In the genomic region with DNA sequence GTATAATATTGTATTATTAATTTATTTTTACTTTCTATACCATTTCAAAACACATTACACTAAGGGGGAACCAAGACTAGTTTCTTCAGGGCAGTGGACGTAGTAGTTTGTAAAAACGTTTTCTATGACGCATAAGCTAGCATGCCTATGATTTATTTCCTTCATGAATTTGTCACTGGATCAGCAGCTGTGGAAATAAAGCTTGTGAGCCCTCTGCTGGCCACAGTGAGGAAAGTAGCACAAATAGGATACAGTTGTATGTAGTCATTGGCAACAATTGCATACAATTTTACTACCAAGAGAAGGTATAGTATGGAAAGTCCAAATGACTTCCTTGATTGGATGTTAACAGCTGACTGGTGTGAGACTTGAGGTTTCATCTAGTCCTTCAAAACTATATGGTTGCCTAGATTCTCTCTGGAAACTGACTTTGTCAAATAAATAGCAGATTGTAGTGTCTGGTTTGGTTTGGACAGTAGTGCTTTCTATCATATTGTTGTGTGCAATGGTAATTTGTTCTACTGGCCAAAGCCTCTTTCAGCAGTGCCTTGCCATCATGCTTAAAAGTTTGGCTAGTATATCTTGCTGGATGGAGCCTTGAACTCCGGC, we compare ENCODE assay signal across 2 cellular contexts.
TF ChIP-seq lines count a peak whose summit lies in the region.

No MANE protein-coding gene starts in this region.

TF ChIP-seq in HCT116, 20 proteins besides CTCF, POLR2A, EP300 and RAD21:
- TF ChIP-seq SP1 (IDR thresholded peaks at IDR 0.05; ENCODE audit: low read depth) (no peak), EZH2phosphoT487 (IDR thresholded peaks at IDR 0.05; ENCODE audit: borderline replicate concordance) (no peak), SRF (IDR thresholded peaks at IDR 0.05; ENCODE audit: low read depth) (no peak), FOSL1 (IDR thresholded peaks at IDR 0.05; ENCODE audit: low read depth) (no peak), CBX3 (IDR thresholded peaks at IDR 0.05; ENCODE audit: low read depth) (no peak), EGR1 (IDR thresholded peaks at IDR 0.05; ENCODE audit: low read depth) (no peak), SIN3A (IDR thresholded peaks at IDR 0.05; ENCODE audit: low read depth) (no peak)
- TF ChIP-seq, protein P1, sequence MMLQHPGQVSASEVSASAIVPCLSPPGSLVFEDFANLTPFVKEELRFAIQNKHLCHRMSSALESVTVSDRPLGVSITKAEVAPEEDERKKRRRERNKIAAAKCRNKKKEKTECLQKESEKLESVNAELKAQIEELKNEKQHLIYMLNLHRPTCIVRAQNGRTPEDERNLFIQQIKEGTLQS (IDR thresholded peaks at IDR 0.05) = no peak

TF ChIP-seq in HepG2, 621 proteins besides CTCF, POLR2A, EP300 and RAD21:
- TF ChIP-seq ZSCAN21 (CRISPR knock-in tag; IDR thresholded peaks at IDR 0.05; ENCODE audit: borderline replicate concordance) (no peak), PHF20 (CRISPR knock-in tag; IDR thresholded peaks at IDR 0.05) (no peak), CREB1 (IDR thresholded peaks at IDR 0.05) (0 out of 2 replicates have a peak, but pooled peaks have one; percentile 32), CREB1 (CRISPR knock-in tag; IDR thresholded peaks at IDR 0.05) (no peak), SMC3 (IDR thresholded peaks at IDR 0.05; ENCODE audit: low read length) (peak; percentile 83), ELF3 (CRISPR knock-in tag; IDR thresholded peaks at IDR 0.05) (0 out of 2 replicates have a peak, but pooled peaks have one; percentile 23), MIXL1 (CRISPR knock-in tag; IDR thresholded peaks at IDR 0.05) (0 out of 2 replicates have a peak, but pooled peaks have one; percentile 21), RFX3 (CRISPR knock-in tag; IDR thresholded peaks at IDR 0.05) (0 out of 2 replicates have a peak, but pooled peaks have one; percentile 20), KDM1A (CRISPR knock-in tag; IDR thresholded peaks at IDR 0.05) (no peak), THAP11 (CRISPR knock-in tag; IDR thresholded peaks at IDR 0.05) (0 out of 2 replicates have a peak, but pooled peaks have one; percentile 27), STAG1 (CRISPR knock-in tag; IDR thresholded peaks at IDR 0.05) (peak; percentile 82), GABPA (IDR thresholded peaks at IDR 0.05; ENCODE audit: low read depth, low read length) (no peak), GABPA (CRISPR knock-in tag; IDR thresholded peaks at IDR 0.05; ENCODE audit: low read depth) (0 out of 2 replicates have a peak, but pooled peaks have one; percentile 41), GATAD1 (CRISPR knock-in tag; IDR thresholded peaks at IDR 0.05) (0 out of 2 replicates have a peak, but pooled peaks have one; percentile 15), SCMH1 (CRISPR knock-in tag; IDR thresholded peaks at IDR 0.05; ENCODE audit: borderline replicate concordance) (no peak)
- TF ChIP-seq, protein P2, sequence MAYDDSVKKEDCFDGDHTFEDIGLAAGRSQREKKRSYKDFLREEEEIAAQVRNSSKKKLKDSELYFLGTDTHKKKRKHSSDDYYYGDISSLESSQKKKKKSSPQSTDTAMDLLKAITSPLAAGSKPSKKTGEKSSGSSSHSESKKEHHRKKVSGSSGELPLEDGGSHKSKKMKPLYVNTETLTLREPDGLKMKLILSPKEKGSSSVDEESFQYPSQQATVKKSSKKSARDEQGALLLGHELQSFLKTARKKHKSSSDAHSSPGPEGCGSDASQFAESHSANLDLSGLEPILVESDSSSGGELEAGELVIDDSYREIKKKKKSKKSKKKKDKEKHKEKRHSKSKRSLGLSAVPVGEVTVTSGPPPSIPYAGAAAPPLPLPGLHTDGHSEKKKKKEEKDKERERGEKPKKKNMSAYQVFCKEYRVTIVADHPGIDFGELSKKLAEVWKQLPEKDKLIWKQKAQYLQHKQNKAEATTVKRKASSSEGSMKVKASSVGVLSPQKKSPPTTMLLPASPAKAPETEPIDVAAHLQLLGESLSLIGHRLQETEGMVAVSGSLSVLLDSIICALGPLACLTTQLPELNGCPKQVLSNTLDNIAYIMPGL (CRISPR knock-in tag; IDR thresholded peaks at IDR 0.05; ENCODE audit: borderline replicate concordance in 1 of 2, low read depth in 1 of 2) = peak; percentile 29 to 40; a peak in 1 of 4 replicates
- TF ChIP-seq, protein P3, sequence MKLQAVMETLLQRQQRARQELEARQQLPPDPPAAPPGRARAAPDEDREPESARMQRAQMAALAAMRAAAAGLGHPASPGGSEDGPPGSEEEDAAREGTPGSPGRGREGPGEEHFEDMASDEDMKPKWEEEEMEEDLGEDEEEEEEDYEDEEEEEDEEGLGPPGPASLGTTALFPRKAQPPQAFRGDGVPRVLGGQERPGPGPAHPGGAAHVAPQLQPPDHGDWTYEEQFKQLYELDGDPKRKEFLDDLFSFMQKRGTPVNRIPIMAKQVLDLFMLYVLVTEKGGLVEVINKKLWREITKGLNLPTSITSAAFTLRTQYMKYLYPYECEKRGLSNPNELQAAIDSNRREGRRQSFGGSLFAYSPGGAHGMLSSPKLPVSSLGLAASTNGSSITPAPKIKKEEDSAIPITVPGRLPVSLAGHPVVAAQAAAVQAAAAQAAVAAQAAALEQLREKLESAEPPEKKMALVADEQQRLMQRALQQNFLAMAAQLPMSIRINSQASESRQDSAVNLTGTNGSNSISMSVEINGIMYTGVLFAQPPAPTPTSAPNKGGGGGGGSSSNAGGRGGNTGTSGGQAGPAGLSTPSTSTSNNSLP (IDR thresholded peaks at IDR 0.05; ENCODE audit: low read depth, low read length) = peak; percentile 88
